In the genomic region with DNA sequence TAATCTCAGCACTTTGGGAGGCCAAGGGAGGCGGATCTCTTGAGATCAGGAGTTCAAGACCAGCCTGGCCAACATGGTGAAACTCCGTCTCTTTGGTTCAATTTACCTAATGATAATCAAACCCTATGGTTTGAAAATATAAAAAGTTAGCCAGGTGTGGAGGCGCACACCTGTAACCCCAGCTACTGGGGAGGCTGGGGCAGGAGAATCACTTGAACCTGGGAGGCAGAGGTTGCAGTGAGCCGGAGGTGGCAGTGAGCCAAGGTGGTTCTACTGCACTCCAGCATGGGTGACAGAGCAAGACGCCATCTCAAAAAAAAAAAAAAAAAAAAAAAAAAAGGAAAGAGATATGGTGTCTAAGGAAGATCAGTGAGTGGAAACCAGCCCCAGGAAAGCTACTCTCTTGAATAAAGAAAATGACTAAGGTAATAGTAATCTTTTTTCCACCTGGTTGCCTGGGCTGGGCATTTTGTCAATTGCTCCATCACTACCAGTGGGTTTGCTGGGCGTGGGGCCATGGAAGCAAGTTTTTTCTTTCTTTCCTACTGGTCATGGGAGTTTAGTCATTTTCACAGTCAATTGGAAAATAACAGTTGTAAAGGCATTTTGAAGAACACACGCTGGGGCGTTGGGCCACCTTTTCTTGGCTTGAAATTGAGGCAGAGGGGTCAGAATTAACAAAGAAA, we compare ENCODE assay signal across 19 cellular contexts.
DNase-seq lines count a peak whose midpoint lies in the region; FAIRE-seq and TF ChIP-seq lines count a peak whose summit lies in the region.
"Had no signal": no experiment of that assay in that cellular context is flagged by ENCODE, and none has a peak within 500 bp of the region (broad histone marks: within the 10 kb centered on the region; RNA-seq: fewer than 3 reads in every experiment).

No MANE protein-coding gene starts in this region.

- TF ChIP-seq CTCF in bronchial epithelial cell (IDR thresholded peaks at IDR 0.05; ENCODE audit: insufficient read depth, low read length, severe bottlenecking) (no peak), esophagus muscularis mucosa (IDR thresholded peaks at IDR 0.05) (no peak), nephron progenitor cell (IDR thresholded peaks at IDR 0.05) (no peak), osteoblast (IDR thresholded peaks at IDR 0.05; ENCODE audit: extremely low read depth, low read depth, low read length) (no peak)

- peaks cover 13% of the 10 kb centered on the region for H3K4me1 Mint-ChIP-seq in nephron progenitor cell

- no peak for TF ChIP-seq POLR2A in esophagus muscularis mucosa (IDR thresholded peaks at IDR 0.05; ENCODE audit: low read depth)

- H3K4me3 Mint-ChIP-seq in nephron progenitor cell: no peak overlapping the region

- H3K36me3 Mint-ChIP-seq in nephron progenitor cell (ENCODE audit: low read depth): peaks cover 7% of the 10 kb centered on the region

- H3K4me2 ChIP-seq in osteoblast (ENCODE audit: insufficient read depth, low read length): no peak overlapping the region

- H3K4me1 ChIP-seq in HUES64 (ENCODE audit: insufficient read depth, low read length) (peaks cover 38% of the 10 kb centered on the region), esophagus muscularis mucosa (peaks cover 0 to 4% (median 0%) of the 10 kb centered on the region in 4 donors), HAP-1 (no peaks in the 10 kb centered on the region), osteoblast (ENCODE audit: insufficient read depth, low read length) (no peaks in the 10 kb centered on the region)

- DNase-seq in bronchial epithelial cell (ENCODE audit: low read depth) (peak; percentile 82), esophagus muscularis mucosa (ENCODE audit: extremely low spot score) (peak; percentile 60), nephron progenitor cell (no peak), H4 (ENCODE audit: low spot score) (no peak), HAP-1 (ENCODE audit: low spot score in 2 of 2) (no peak), dermis blood vessel endothelial cell (no peak), osteoblast (ENCODE audit: insufficient read length, low spot score, missing footprints) (no peak)
- DNase-seq: DND-41; NCI-H1417 treated with DMSO at 0.1 percent for 48 hours; NCI-H2171 treated with DMSO at 0.1 percent for 48 hours; NCI-H446 treated with DMSO at 0.1 percent for 48 hours; NK-92 treated with Interleukin-12 subunit alpha and Interleukin-12 subunit beta, amount 100 ng/mL, for 24 hours; OCI-M1; SHP77 treated with DMSO at 0.1 percent for 48 hours had no signal

- peak overlapping the region; percentile 57 for H3K27ac Mint-ChIP-seq in nephron progenitor cell

- H3K27me3 Mint-ChIP-seq in nephron progenitor cell (ENCODE audit: low read depth, poor library complexity): peaks cover 4% of the 10 kb centered on the region

- 0 out of 2 replicates have a peak overlapping the region, but pooled peaks have one; percentile 9 for H3K9ac ChIP-seq in HUES64 (ENCODE audit: low read depth, low read length)

- no peaks in the 10 kb centered on the region for H3K9me3 ChIP-seq in HUES64 (ENCODE audit: insufficient read depth, low read depth, low read length)
- no peaks in the 10 kb centered on the region for H3K9me3 ChIP-seq in esophagus muscularis mucosa
- no peaks in the 10 kb centered on the region for H3K9me3 ChIP-seq in HAP-1
- no peaks in the 10 kb centered on the region for H3K9me3 ChIP-seq in osteoblast (ENCODE audit: low read depth, low read length)

- no peak for TF ChIP-seq EP300 in esophagus muscularis mucosa (IDR thresholded peaks at IDR 0.05)

- no peak overlapping the region for H3K4me3 ChIP-seq in HUES64 (ENCODE audit: low read length)
- H3K4me3 ChIP-seq in bronchial epithelial cell (ENCODE audit: low read depth, low read length): no peak overlapping the region
- H3K4me3 ChIP-seq in esophagus muscularis mucosa: no peak overlapping the region
- no peak overlapping the region for H3K4me3 ChIP-seq in HAP-1
- no peak overlapping the region for H3K4me3 ChIP-seq in osteoblast (ENCODE audit: insufficient read depth, low read length)
- H3K4me3 ChIP-seq: GM12878 had no signal

- in situ Hi-C loops in HAP-1 (cut with MboI; ENCODE audit: low sequenced_read_pairs): no loop called here

- H2AFZ ChIP-seq in osteoblast (ENCODE audit: low read length): no peak overlapping the region

- peaks cover 15% of the 10 kb centered on the region for H3K9me3 Mint-ChIP-seq in nephron progenitor cell

- 66% methylated on average over 8 of the region's 8 CpGs for WGBS in HUES64
- WGBS in esophagus muscularis mucosa: 80% methylated on average over 8 of the region's 8 CpGs

- FAIRE-seq in bronchial epithelial cell (lab: Jason Lieb, UNC): no peak
- FAIRE-seq: G401.6, GM12878, GM18507 had no signal

- intact Hi-C loops in esophagus muscularis mucosa (cut with DNase I): no loop called here

- H3K27me3 ChIP-seq in HUES64 (ENCODE audit: insufficient read depth, low read length) (no peaks in the 10 kb centered on the region; the same call in 1 of the 2 replicates), bronchial epithelial cell (ENCODE audit: control insufficient read depth, insufficient read depth, low read length) (no peaks in the 10 kb centered on the region), esophagus muscularis mucosa (no peaks in the 10 kb centered on the region), HAP-1 (ENCODE audit: low read depth) (no peaks in the 10 kb centered on the region), osteoblast (ENCODE audit: insufficient read depth, low read length) (no peaks in the 10 kb centered on the region)

- no peaks in the 10 kb centered on the region for H3K79me2 ChIP-seq in osteoblast (ENCODE audit: insufficient read depth, low read length)

- H3K27ac ChIP-seq in HUES64 (ENCODE audit: low read depth, low read length) (peak overlapping the region; percentile 85; the same call in 1 of the 2 replicates), esophagus muscularis mucosa (replicated peaks in 1 of 4) (no peak overlapping the region), osteoblast (ENCODE audit: low read depth, low read length) (no peak overlapping the region)
- H3K27ac ChIP-seq: C4-2B had no signal

- H4K20me1 ChIP-seq in osteoblast (ENCODE audit: insufficient read depth, low read length): no peaks in the 10 kb centered on the region

- H3K36me3 ChIP-seq in HUES64 (ENCODE audit: insufficient read depth, low read length) (no peaks in the 10 kb centered on the region), bronchial epithelial cell (ENCODE audit: control insufficient read depth, insufficient read depth, low read length) (no peaks in the 10 kb centered on the region), esophagus muscularis mucosa (no peaks in the 10 kb centered on the region), HAP-1 (replicated peaks) (no peaks in the 10 kb centered on the region), osteoblast (ENCODE audit: insufficient read depth, low read length) (no peaks in the 10 kb centered on the region)

Comparison
In these comparisons a context has a peak if more than half of its experiments do, and no peak if none do; other contexts are left out.
1. DNase-seq: peak in bronchial epithelial cell (single experiment) and esophagus muscularis mucosa (single experiment); none in nephron progenitor cell (single experiment), H4 (single experiment), HAP-1 (0 of 2), dermis blood vessel endothelial cell (single experiment) and osteoblast (single experiment).